ENCODE assay signal across 30 cellular contexts in genomic region chr13:35769812-35770211, GRCh38.
A peak's percentile ranks its signal among the peaks of the same experiment; 100 is the strongest.
DNase-seq lines count a peak whose midpoint lies in the region; ATAC-seq and TF ChIP-seq lines count a peak whose summit lies in the region.
"Had no signal": no experiment of that assay in that cellular context is flagged by ENCODE, and none has a peak within 500 bp of the region (broad histone marks: within the 10 kb centered on the region; RNA-seq: fewer than 3 reads in every experiment).

No MANE protein-coding gene starts in this region.

- no peaks in the 10 kb centered on the region for H3K9me3 ChIP-seq in SK-N-SH
- H3K9me3 ChIP-seq in OCI-LY3 (ENCODE audit: insufficient read depth, low read length): no peaks in the 10 kb centered on the region
- H3K9me3 ChIP-seq in hepatocyte (ENCODE audit: low read depth): no peaks in the 10 kb centered on the region
- no peaks in the 10 kb centered on the region for H3K9me3 ChIP-seq in ovary
- H3K9me3 ChIP-seq: BLaER1, esophagus squamous epithelium, upper lobe of left lung had no signal

- H3K4me1 ChIP-seq in SK-N-SH (ENCODE audit: control insufficient read depth in 1 of 2, insufficient read depth in 2 of 2, low read depth in 1 of 2, low read length in 1 of 2) (peaks cover 8 to 9% of the 10 kb centered on the region in 2 experiments; a peak in 3 of 4 replicates), OCI-LY3 (ENCODE audit: low read length) (peaks cover 7% of the 10 kb centered on the region), hepatocyte (ENCODE audit: insufficient read depth) (peaks cover under 1% of the 10 kb centered on the region), ovary (ENCODE audit: insufficient read depth) (no peaks in the 10 kb centered on the region)
- H3K4me1 ChIP-seq: BLaER1, esophagus squamous epithelium had no signal

- H3K27ac Mint-ChIP-seq in activated CD4-positive, alpha-beta T cell treated with anti-CD3 and anti-CD28 coated beads, Interleukin-2, amount 10 ng/mL, durations not matched to agents 7 days and 5 days: no peak overlapping the region
- no peak overlapping the region for H3K27ac Mint-ChIP-seq in activated naive CD4-positive, alpha-beta T cell treated with anti-CD3 and anti-CD28 coated beads, Interleukin-2, amount 50 U/mL, for 72 hours
- H3K27ac Mint-ChIP-seq: activated CD8-positive, alpha-beta memory T cell treated with anti-CD3 and anti-CD28 coated beads, Interleukin-2, amount 10 ng/mL, durations not matched to agents 7 days and 5 days; activated naive CD4-positive, alpha-beta T cell treated with anti-CD3 and anti-CD28 coated beads for 36 hours; dendritic cell treated with granulocyte-macrophage colony-stimulating factor and Interleukin-4, amounts not matched to agents 40 ng/mL and 50 ng/mL, for 4 days; H9; naive B cell; stimulated activated effector memory CD8-positive, alpha-beta T cell treated with anti-CD3 and anti-CD28 coated beads, Interleukin-12 subunit alpha, Interleukin-12 subunit beta, amount 100 ng/mL, for 72 hours had no signal

- no peak overlapping the region for H3K4me3 Mint-ChIP-seq in activated CD4-positive, alpha-beta T cell treated with anti-CD3 and anti-CD28 coated beads, Interleukin-2, amount 10 ng/mL, durations not matched to agents 7 days and 5 days
- H3K4me3 Mint-ChIP-seq: activated CD8-positive, alpha-beta memory T cell treated with anti-CD3 and anti-CD28 coated beads, Interleukin-2, amount 10 ng/mL, durations not matched to agents 7 days and 5 days; activated naive CD4-positive, alpha-beta T cell treated with anti-CD3 and anti-CD28 coated beads for 36 hours; dendritic cell treated with granulocyte-macrophage colony-stimulating factor and Interleukin-4, amounts not matched to agents 40 ng/mL and 50 ng/mL, for 4 days; H9; naive B cell; stimulated activated effector memory CD8-positive, alpha-beta T cell treated with anti-CD3 and anti-CD28 coated beads, Interleukin-12 subunit alpha, Interleukin-12 subunit beta, amount 100 ng/mL, for 72 hours had no signal

- H3K27me3 ChIP-seq in SK-N-SH (ENCODE audit: insufficient read depth): no peaks in the 10 kb centered on the region
- H3K27me3 ChIP-seq in OCI-LY3 (ENCODE audit: low read depth, low read length): peaks cover 1% of the 10 kb centered on the region; the same call in 1 of the 2 replicates
- no peaks in the 10 kb centered on the region for H3K27me3 ChIP-seq in hepatocyte
- H3K27me3 ChIP-seq in ovary: no peaks in the 10 kb centered on the region
- H3K27me3 ChIP-seq: BLaER1, esophagus squamous epithelium, upper lobe of left lung had no signal

- intact Hi-C loops in ovary (cut with DNase I): no loop called here

- H3K79me2 ChIP-seq in SK-N-SH (ENCODE audit: insufficient read depth) (no peaks in the 10 kb centered on the region), OCI-LY3 (ENCODE audit: low read length) (no peaks in the 10 kb centered on the region), hepatocyte (no peaks in the 10 kb centered on the region)

- H2AFZ ChIP-seq in SK-N-SH (ENCODE audit: low read depth): peak overlapping the region; percentile 0; the same call in 1 of the 2 replicates
- H2AFZ ChIP-seq in OCI-LY3 (ENCODE audit: low read depth, low read length): no peak overlapping the region
- no peak overlapping the region for H2AFZ ChIP-seq in hepatocyte

- no peak for TF ChIP-seq EP300 in SK-N-SH (IDR thresholded peaks at IDR 0.05; ENCODE audit: borderline replicate concordance in 1 of 2, low read depth in 1 of 2, low read length in 1 of 2)
- no peak for TF ChIP-seq EP300 in ovary (IDR thresholded peaks at IDR 0.05)

- WGBS in SK-N-SH (ENCODE audit: low lambda C conversion rate): 90% methylated on average over 3 of the region's 3 CpGs
- 56% methylated on average over 3 of the region's 3 CpGs for WGBS in hepatocyte (ENCODE audit: low lambda C conversion rate, missing lambda C conversion rate)
- WGBS in ovary, 3 donors: 49 to 61% (median 59%) methylated on average over 3 of the region's 3 CpGs

- POLR2A ChIA-PET in SK-N-SH (lab: Yijun Ruan, JAX): no interaction called here
- POLR2A ChIA-PET in activated CD4-positive, alpha-beta T cell treated with anti-CD3 and anti-CD28 coated beads, Interleukin-2, amount 10 ng/mL, durations not matched to agents 7 days and 5 days (lab: Charles Lee): no interaction called here

- no peaks in the 10 kb centered on the region for H3K36me3 Mint-ChIP-seq in activated CD4-positive, alpha-beta T cell treated with anti-CD3 and anti-CD28 coated beads, Interleukin-2, amount 10 ng/mL, durations not matched to agents 7 days and 5 days (ENCODE audit: low read depth)
- no peaks in the 10 kb centered on the region for H3K36me3 Mint-ChIP-seq in activated naive CD4-positive, alpha-beta T cell treated with anti-CD3 and anti-CD28 coated beads, Interleukin-2, amount 50 U/mL, for 72 hours
- H3K36me3 Mint-ChIP-seq: activated CD8-positive, alpha-beta memory T cell treated with anti-CD3 and anti-CD28 coated beads, Interleukin-2, amount 10 ng/mL, durations not matched to agents 7 days and 5 days; naive B cell; stimulated activated effector memory CD8-positive, alpha-beta T cell treated with anti-CD3 and anti-CD28 coated beads, Interleukin-12 subunit alpha, Interleukin-12 subunit beta, amount 100 ng/mL, for 72 hours had no signal

- no peak overlapping the region for H3K9ac ChIP-seq in SK-N-SH
- H3K9ac ChIP-seq in OCI-LY3 (ENCODE audit: low read length): no peak overlapping the region
- H3K9ac ChIP-seq: BLaER1 had no signal

- H3K4me3 ChIP-seq in SK-N-SH (ENCODE audit: low read depth in 2 of 2, low read length in 1 of 2): no peak overlapping the region
- H3K4me3 ChIP-seq in OCI-LY3 (ENCODE audit: low read length): no peak overlapping the region
- no peak overlapping the region for H3K4me3 ChIP-seq in hepatocyte
- no peak overlapping the region for H3K4me3 ChIP-seq in ovary
- H3K4me3 ChIP-seq: BLaER1, esophagus squamous epithelium, smooth muscle cell, upper lobe of left lung had no signal

- H3K36me3 ChIP-seq in SK-N-SH (replicated peaks in 1 of 2; ENCODE audit: control insufficient read depth in 1 of 2, insufficient read depth in 2 of 2, low read length in 1 of 2) (no peaks in the 10 kb centered on the region), OCI-LY3 (replicated peaks; ENCODE audit: low read depth, low read length) (no peaks in the 10 kb centered on the region), hepatocyte (replicated peaks; ENCODE audit: insufficient read depth, low read depth) (no peaks in the 10 kb centered on the region), ovary (no peaks in the 10 kb centered on the region)
- H3K36me3 ChIP-seq: BLaER1, esophagus squamous epithelium, upper lobe of left lung had no signal

- no peak for ATAC-seq in SK-N-SH treated with all-trans-retinoic acid at 6 μM for 48 hours
- ATAC-seq in activated naive CD4-positive, alpha-beta T cell treated with anti-CD3 and anti-CD28 coated beads, Interleukin-2, amount 50 U/mL, for 72 hours: no peak
- ATAC-seq: activated CD8-positive, alpha-beta memory T cell treated with anti-CD3 and anti-CD28 coated beads, Interleukin-2, amount 10 ng/mL, durations not matched to agents 7 days and 5 days; stimulated activated effector memory CD8-positive, alpha-beta T cell treated with anti-CD3 and anti-CD28 coated beads, Interleukin-12 subunit alpha, Interleukin-12 subunit beta, amount 100 ng/mL, for 72 hours had no signal

- no peaks in the 10 kb centered on the region for H3K9me3 Mint-ChIP-seq in activated CD4-positive, alpha-beta T cell treated with anti-CD3 and anti-CD28 coated beads, Interleukin-2, amount 10 ng/mL, durations not matched to agents 7 days and 5 days
- H3K9me3 Mint-ChIP-seq in activated naive CD4-positive, alpha-beta T cell treated with anti-CD3 and anti-CD28 coated beads, Interleukin-2, amount 50 U/mL, for 72 hours: peaks cover 5 to 12% of the 10 kb centered on the region in 2 donors
- H3K9me3 Mint-ChIP-seq: activated naive CD4-positive, alpha-beta T cell treated with anti-CD3 and anti-CD28 coated beads for 36 hours; dendritic cell treated with granulocyte-macrophage colony-stimulating factor and Interleukin-4, amounts not matched to agents 40 ng/mL and 50 ng/mL, for 4 days; H9 had no signal

- TF ChIP-seq CTCF in SK-N-SH (IDR thresholded peaks at IDR 0.05) (no peak), OCI-LY3 (IDR thresholded peaks at IDR 0.05; ENCODE audit: low read depth, low read length) (no peak), hepatocyte (IDR thresholded peaks at IDR 0.05; ENCODE audit: poor library complexity) (no peak), ovary (IDR thresholded peaks at IDR 0.05) (no peak)

- DNase-seq in SK-N-SH: no peak
- no peak for DNase-seq in hepatocyte (ENCODE audit: low spot score)
- no peak for DNase-seq in activated CD4-positive, alpha-beta T cell treated with anti-CD3 and anti-CD28 coated beads, Interleukin-2, amount 10 ng/mL, durations not matched to agents 7 days and 5 days
- no peak for DNase-seq in ovary
- no peak for DNase-seq in activated naive CD4-positive, alpha-beta T cell treated with anti-CD3 and anti-CD28 coated beads, Interleukin-2, amount 50 U/mL, for 72 hours (ENCODE audit: low spot score in 2 of 2)
- DNase-seq in stimulated activated CD4-positive, alpha-beta T cell treated with anti-CD3 and anti-CD28 coated beads, Interleukin-4, amount 100 ng/mL, for 4 hours: no peak
- DNase-seq: activated CD4-positive, alpha-beta T cell treated with anti-CD3 and anti-CD28 coated beads, Interleukin-2, amount 50 U/mL, for 1 hour; activated CD8-positive, alpha-beta memory T cell treated with anti-CD3 and anti-CD28 coated beads, Interleukin-2, amount 10 ng/mL, durations not matched to agents 7 days and 5 days; activated naive CD4-positive, alpha-beta T cell treated with anti-CD3 and anti-CD28 coated beads for 36 hours; aorta; DMS53; esophagus squamous epithelium; glutamatergic neuron; H9; mammary epithelial cell; naive B cell; NCI-H1092; NCI-H1930; NCI-H446 treated with DMSO at 0.1 percent for 48 hours; RPMI8226; stimulated activated CD4-positive, alpha-beta T cell treated with anti-CD3 and anti-CD28 coated beads, Interleukin-2, amount 100 ng/mL, for 24 hours; substantia nigra; T1000; upper lobe of left lung had no signal

- peaks cover 9% of the 10 kb centered on the region for H3F3A ChIP-seq in SK-N-SH (replicated peaks; ENCODE audit: insufficient read depth)

- H4K20me1 ChIP-seq in SK-N-SH (ENCODE audit: insufficient read depth): no peaks in the 10 kb centered on the region
- no peaks in the 10 kb centered on the region for H4K20me1 ChIP-seq in OCI-LY3 (ENCODE audit: insufficient read depth, low read length)
- no peaks in the 10 kb centered on the region for H4K20me1 ChIP-seq in hepatocyte (ENCODE audit: insufficient read depth, poor library complexity, severe bottlenecking)
- H4K20me1 ChIP-seq: BLaER1 had no signal

- H3K4me1 Mint-ChIP-seq in activated CD4-positive, alpha-beta T cell treated with anti-CD3 and anti-CD28 coated beads, Interleukin-2, amount 10 ng/mL, durations not matched to agents 7 days and 5 days: no peaks in the 10 kb centered on the region
- H3K4me1 Mint-ChIP-seq: activated CD8-positive, alpha-beta memory T cell treated with anti-CD3 and anti-CD28 coated beads, Interleukin-2, amount 10 ng/mL, durations not matched to agents 7 days and 5 days; naive B cell; stimulated activated effector memory CD8-positive, alpha-beta T cell treated with anti-CD3 and anti-CD28 coated beads, Interleukin-12 subunit alpha, Interleukin-12 subunit beta, amount 100 ng/mL, for 72 hours had no signal

- no peak for TF ChIP-seq RAD21 in SK-N-SH (IDR thresholded peaks at IDR 0.05; ENCODE audit: low read length)

- H3K27ac ChIP-seq in SK-N-SH (ENCODE audit: low read depth in 2 of 2, low read length in 1 of 2) (no peak overlapping the region), OCI-LY3 (ENCODE audit: low read length) (no peak overlapping the region), hepatocyte (no peak overlapping the region), ovary (no peak overlapping the region)
- H3K27ac ChIP-seq: BLaER1, esophagus squamous epithelium, upper lobe of left lung had no signal

- H3K27me3 Mint-ChIP-seq in activated CD4-positive, alpha-beta T cell treated with anti-CD3 and anti-CD28 coated beads, Interleukin-2, amount 10 ng/mL, durations not matched to agents 7 days and 5 days: no peaks in the 10 kb centered on the region
- H3K27me3 Mint-ChIP-seq: activated CD8-positive, alpha-beta memory T cell treated with anti-CD3 and anti-CD28 coated beads, Interleukin-2, amount 10 ng/mL, durations not matched to agents 7 days and 5 days; dendritic cell treated with granulocyte-macrophage colony-stimulating factor and Interleukin-4, amounts not matched to agents 40 ng/mL and 50 ng/mL, for 4 days; naive B cell had no signal

- CTCF ChIA-PET in SK-N-SH (lab: Yijun Ruan, JAX): no interaction called here
- CTCF ChIA-PET in activated CD4-positive, alpha-beta T cell treated with anti-CD3 and anti-CD28 coated beads, Interleukin-2, amount 10 ng/mL, durations not matched to agents 7 days and 5 days (lab: Charles Lee): no interaction called here

- TF ChIP-seq POLR2A in ovary (IDR thresholded peaks at IDR 0.05): no peak

- H3K9me2 ChIP-seq in SK-N-SH (no peaks in the 10 kb centered on the region), hepatocyte (replicated peaks; ENCODE audit: insufficient read depth) (no peaks in the 10 kb centered on the region)

- peak overlapping the region; percentile 27; the same call in 1 of the 2 replicates for H3K4me2 ChIP-seq in SK-N-SH
- peak overlapping the region; percentile 2; the same call in 1 of the 2 replicates for H3K4me2 ChIP-seq in OCI-LY3 (ENCODE audit: low read length)
- H3K4me2 ChIP-seq in hepatocyte: peak overlapping the region; percentile 39
- H3K4me2 ChIP-seq: BLaER1, smooth muscle cell had no signal
